Comparison of ENCODE assay signal across 2 cellular contexts in the genomic region with DNA sequence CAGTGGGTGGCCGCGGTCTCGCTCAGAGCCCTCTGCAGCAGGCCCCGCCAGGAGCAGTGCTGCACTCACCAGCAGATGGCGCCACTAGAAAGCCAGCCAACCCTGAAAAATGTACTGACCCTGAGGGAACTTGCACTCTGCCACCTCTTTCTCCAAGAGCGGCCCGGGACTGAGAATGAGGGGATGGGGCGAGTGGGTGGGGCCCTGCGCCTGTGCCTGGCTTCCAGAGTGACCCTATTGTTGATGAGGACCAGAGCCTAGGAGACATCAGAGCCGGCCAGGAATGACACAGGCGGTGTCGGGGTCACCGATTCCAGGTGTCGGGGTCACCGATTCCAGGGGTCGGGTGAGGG.
TF ChIP-seq lines count a peak whose summit lies in the region.

No MANE protein-coding gene starts in this region.

TF ChIP-seq in HEK293, 187 proteins besides CTCF, POLR2A, EP300 and RAD21 (continues in another document):
- TF ChIP-seq, protein P1, sequence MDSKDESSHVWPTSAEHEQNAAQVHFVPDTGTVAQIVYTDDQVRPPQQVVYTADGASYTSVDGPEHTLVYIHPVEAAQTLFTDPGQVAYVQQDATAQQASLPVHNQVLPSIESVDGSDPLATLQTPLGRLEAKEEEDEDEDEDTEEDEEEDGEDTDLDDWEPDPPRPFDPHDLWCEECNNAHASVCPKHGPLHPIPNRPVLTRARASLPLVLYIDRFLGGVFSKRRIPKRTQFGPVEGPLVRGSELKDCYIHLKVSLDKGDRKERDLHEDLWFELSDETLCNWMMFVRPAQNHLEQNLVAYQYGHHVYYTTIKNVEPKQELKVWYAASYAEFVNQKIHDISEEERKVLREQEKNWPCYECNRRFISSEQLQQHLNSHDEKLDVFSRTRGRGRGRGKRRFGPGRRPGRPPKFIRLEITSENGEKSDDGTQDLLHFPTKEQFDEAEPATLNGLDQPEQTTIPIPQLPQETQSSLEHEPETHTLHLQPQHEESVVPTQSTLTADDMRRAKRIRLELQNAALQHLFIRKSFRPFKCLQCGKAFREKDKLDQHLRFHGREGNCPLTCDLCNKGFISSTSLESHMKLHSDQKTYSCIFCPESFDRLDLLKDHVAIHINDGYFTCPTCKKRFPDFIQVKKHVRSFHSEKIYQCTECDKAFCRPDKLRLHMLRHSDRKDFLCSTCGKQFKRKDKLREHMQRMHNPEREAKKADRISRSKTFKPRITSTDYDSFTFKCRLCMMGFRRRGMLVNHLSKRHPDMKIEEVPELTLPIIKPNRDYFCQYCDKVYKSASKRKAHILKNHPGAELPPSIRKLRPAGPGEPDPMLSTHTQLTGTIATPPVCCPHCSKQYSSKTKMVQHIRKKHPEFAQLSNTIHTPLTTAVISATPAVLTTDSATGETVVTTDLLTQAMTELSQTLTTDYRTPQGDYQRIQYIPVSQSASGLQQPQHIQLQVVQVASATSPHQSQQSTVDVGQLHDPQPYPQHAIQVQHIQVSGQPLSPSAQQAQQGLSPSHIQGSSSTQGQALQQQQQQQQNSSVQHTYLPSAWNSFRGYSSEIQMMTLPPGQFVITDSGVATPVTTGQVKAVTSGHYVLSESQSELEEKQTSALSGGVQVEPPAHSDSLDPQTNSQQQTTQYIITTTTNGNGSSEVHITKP (tag by site-specific recombination; IDR thresholded peaks at IDR 0.05): peak; percentile 14; the same call in 1 of the 2 replicates
- TF ChIP-seq HOXD13 (CRISPR knock-in tag; IDR thresholded peaks at IDR 0.05; ENCODE audit: borderline replicate concordance): no peak
- TF ChIP-seq ZBTB48 (tag by site-specific recombination; IDR thresholded peaks at IDR 0.05): peak; percentile 43; the same call in 1 of the 2 replicates
- TF ChIP-seq PRDM4 (tag by site-specific recombination; IDR thresholded peaks at IDR 0.05): no peak
- peak; percentile 23 for TF ChIP-seq ZBTB26 (tag by site-specific recombination; optimal IDR thresholded peaks at IDR 0.05)
- TF ChIP-seq ZNF24 (tag by site-specific recombination; IDR thresholded peaks at IDR 0.05): no peak
- TF ChIP-seq ZNF654 (tag by site-specific recombination; IDR thresholded peaks at IDR 0.05; ENCODE audit: low read depth): peak; percentile 73
- no peak for TF ChIP-seq ZNF266 (tag by site-specific recombination; IDR thresholded peaks at IDR 0.05; ENCODE audit: low read depth)
- TF ChIP-seq ZNF600 (tag by site-specific recombination; IDR thresholded peaks at IDR 0.05): no peak
- 0 out of 2 replicates have a peak, but pooled peaks have one; percentile 21 for TF ChIP-seq SP7 (tag by site-specific recombination; IDR thresholded peaks at IDR 0.05)
- TF ChIP-seq, protein P2, sequence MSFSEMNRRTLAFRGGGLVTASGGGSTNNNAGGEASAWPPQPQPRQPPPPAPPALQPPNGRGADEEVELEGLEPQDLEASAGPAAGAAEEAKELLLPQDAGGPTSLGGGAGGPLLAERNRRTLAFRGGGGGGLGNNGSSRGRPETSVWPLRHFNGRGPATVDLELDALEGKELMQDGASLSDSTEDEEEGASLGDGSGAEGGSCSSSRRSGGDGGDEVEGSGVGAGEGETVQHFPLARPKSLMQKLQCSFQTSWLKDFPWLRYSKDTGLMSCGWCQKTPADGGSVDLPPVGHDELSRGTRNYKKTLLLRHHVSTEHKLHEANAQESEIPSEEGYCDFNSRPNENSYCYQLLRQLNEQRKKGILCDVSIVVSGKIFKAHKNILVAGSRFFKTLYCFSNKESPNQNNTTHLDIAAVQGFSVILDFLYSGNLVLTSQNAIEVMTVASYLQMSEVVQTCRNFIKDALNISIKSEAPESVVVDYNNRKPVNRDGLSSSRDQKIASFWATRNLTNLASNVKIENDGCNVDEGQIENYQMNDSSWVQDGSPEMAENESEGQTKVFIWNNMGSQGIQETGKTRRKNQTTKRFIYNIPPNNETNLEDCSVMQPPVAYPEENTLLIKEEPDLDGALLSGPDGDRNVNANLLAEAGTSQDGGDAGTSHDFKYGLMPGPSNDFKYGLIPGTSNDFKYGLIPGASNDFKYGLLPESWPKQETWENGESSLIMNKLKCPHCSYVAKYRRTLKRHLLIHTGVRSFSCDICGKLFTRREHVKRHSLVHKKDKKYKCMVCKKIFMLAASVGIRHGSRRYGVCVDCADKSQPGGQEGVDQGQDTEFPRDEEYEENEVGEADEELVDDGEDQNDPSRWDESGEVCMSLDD (tag by site-specific recombination; IDR thresholded peaks at IDR 0.05): peak; percentile 31; the same call in 1 of the 2 replicates
- TF ChIP-seq ZBTB20 (tag by site-specific recombination; IDR thresholded peaks at IDR 0.05): 0 out of 2 replicates have a peak, but pooled peaks have one; percentile 43
- peak; percentile 67; the same call in 1 of the 2 replicates for TF ChIP-seq ZSCAN30 (tag by site-specific recombination; IDR thresholded peaks at IDR 0.05)
- peak; percentile 50; the same call in 1 of the 2 replicates for TF ChIP-seq BCL11B (tag by site-specific recombination; IDR thresholded peaks at IDR 0.05; ENCODE audit: low read depth)
- TF ChIP-seq ZNF2 (tag by site-specific recombination; IDR thresholded peaks at IDR 0.05): 0 out of 2 replicates have a peak, but pooled peaks have one; percentile 55

TF ChIP-seq in HepG2, 621 proteins besides CTCF, POLR2A, EP300 and RAD21 (continues in another document):
- TF ChIP-seq ZNF430 (CRISPR knock-in tag; IDR thresholded peaks at IDR 0.05): no peak
- TF ChIP-seq XRCC5 (optimal IDR thresholded peaks at IDR 0.05; ENCODE audit: low read length): peak; percentile 57
- 0 out of 2 replicates have a peak, but pooled peaks have one; percentile 37 for TF ChIP-seq MIER2 (CRISPR knock-in tag; IDR thresholded peaks at IDR 0.05)
- TF ChIP-seq JDP2 (CRISPR knock-in tag; IDR thresholded peaks at IDR 0.05; ENCODE audit: borderline replicate concordance): no peak
- no peak for TF ChIP-seq ZNF30 (CRISPR knock-in tag; IDR thresholded peaks at IDR 0.05)
- TF ChIP-seq IRF2 (CRISPR knock-in tag; IDR thresholded peaks at IDR 0.05): peak; percentile 23; the same call in 1 of the 2 replicates
- no peak for TF ChIP-seq ZC3H13 (CRISPR knock-in tag; IDR thresholded peaks at IDR 0.05)
- no peak for TF ChIP-seq RFXANK (CRISPR knock-in tag; IDR thresholded peaks at IDR 0.05)
- TF ChIP-seq HMGA1 (CRISPR knock-in tag; conservative IDR thresholded peaks at IDR 0.05): no peak
- peak; percentile 24; the same call in 1 of the 2 replicates for TF ChIP-seq YEATS4 (CRISPR knock-in tag; IDR thresholded peaks at IDR 0.05; ENCODE audit: borderline replicate concordance)
- TF ChIP-seq, protein P3, sequence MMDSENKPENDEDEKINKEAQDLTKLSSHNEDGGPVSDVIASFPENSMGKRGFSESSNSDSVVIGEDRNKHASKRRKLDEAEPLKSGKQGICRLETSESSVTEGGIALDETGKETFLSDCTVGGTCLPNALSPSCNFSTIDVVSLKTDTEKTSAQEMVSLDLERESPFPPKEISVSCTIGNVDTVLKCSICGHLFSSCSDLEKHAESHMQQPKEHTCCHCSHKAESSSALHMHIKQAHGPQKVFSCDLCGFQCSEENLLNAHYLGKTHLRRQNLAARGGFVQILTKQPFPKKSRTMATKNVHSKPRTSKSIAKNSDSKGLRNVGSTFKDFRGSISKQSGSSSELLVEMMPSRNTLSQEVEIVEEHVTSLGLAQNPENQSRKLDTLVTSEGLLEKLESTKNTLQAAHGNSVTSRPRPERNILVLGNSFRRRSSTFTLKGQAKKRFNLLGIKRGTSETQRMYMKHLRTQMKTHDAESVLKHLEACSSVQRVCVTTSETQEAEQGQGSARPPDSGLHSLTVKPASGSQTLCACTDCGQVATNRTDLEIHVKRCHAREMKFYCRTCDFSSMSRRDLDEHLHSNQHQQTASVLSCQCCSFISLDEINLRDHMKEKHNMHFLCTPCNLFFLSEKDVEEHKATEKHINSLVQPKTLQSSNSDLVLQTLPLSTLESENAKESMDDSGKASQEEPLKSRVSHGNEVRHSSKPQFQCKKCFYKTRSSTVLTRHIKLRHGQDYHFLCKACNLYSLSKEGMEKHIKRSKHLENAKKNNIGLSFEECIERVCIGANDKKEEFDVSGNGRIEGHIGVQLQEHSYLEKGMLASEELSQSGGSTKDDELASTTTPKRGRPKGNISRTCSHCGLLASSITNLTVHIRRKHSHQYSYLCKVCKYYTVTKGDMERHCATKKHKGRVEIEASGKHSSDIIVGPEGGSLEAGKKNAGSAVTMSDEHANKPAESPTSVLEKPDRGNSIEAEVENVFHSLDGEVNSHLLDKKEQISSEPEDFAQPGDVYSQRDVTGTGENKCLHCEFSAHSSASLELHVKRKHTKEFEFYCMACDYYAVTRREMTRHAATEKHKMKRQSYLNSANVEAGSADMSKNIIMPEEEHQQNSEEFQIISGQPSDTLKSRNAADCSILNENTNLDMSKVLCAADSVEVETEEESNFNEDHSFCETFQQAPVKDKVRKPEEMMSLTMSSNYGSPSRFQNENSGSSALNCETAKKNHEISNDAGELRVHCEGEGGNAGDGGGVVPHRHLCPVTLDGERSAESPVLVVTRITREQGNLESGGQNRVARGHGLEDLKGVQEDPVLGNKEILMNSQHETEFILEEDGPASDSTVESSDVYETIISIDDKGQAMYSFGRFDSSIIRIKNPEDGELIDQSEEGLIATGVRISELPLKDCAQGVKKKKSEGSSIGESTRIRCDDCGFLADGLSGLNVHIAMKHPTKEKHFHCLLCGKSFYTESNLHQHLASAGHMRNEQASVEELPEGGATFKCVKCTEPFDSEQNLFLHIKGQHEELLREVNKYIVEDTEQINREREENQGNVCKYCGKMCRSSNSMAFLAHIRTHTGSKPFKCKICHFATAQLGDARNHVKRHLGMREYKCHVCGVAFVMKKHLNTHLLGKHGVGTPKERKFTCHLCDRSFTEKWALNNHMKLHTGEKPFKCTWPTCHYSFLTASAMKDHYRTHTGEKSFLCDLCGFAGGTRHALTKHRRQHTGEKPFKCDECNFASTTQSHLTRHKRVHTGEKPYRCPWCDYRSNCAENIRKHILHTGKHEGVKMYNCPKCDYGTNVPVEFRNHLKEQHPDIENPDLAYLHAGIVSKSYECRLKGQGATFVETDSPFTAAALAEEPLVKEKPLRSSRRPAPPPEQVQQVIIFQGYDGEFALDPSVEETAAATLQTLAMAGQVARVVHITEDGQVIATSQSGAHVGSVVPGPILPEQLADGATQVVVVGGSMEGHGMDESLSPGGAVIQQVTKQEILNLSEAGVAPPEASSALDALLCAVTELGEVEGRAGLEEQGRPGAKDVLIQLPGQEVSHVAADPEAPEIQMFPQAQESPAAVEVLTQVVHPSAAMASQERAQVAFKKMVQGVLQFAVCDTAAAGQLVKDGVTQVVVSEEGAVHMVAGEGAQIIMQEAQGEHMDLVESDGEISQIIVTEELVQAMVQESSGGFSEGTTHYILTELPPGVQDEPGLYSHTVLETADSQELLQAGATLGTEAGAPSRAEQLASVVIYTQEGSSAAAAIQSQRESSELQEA (CRISPR knock-in tag; IDR thresholded peaks at IDR 0.05; ENCODE audit: not compliant biosample characterization): peak; percentile 18
- TF ChIP-seq SIN3B (IDR thresholded peaks at IDR 0.05; ENCODE audit: low read length): no peak
- 0 out of 2 replicates have a peak, but pooled peaks have one; percentile 6 for TF ChIP-seq ZSCAN21 (CRISPR knock-in tag; IDR thresholded peaks at IDR 0.05; ENCODE audit: borderline replicate concordance)
- peak; percentile 43; the same call in 1 of the 2 replicates for TF ChIP-seq ZNF235 (CRISPR knock-in tag; IDR thresholded peaks at IDR 0.05; ENCODE audit: borderline replicate concordance)
- TF ChIP-seq ZNF768 (CRISPR knock-in tag; IDR thresholded peaks at IDR 0.05): peak; percentile 28; the same call in 1 of the 2 replicates
- TF ChIP-seq NR1H2 (CRISPR knock-in tag; IDR thresholded peaks at IDR 0.05; ENCODE audit: borderline replicate concordance, low read depth): no peak
- no peak; the same call in 1 of the 2 replicates for TF ChIP-seq THAP8 (CRISPR knock-in tag; IDR thresholded peaks at IDR 0.05; ENCODE audit: borderline replicate concordance)
- no peak for TF ChIP-seq XBP1 (CRISPR knock-in tag; IDR thresholded peaks at IDR 0.05)
- TF ChIP-seq ZNF724P (CRISPR knock-in tag; IDR thresholded peaks at IDR 0.05; ENCODE audit: borderline replicate concordance): no peak
- peak; percentile 46; the same call in 1 of the 2 replicates for TF ChIP-seq ESRRA (CRISPR knock-in tag; IDR thresholded peaks at IDR 0.05; ENCODE audit: low read depth)
- TF ChIP-seq DPF2 (CRISPR knock-in tag; IDR thresholded peaks at IDR 0.05; ENCODE audit: borderline replicate concordance, low read depth): peak; percentile 24; the same call in 1 of the 2 replicates
- TF ChIP-seq AHDC1 (CRISPR knock-in tag; IDR thresholded peaks at IDR 0.05; ENCODE audit: borderline replicate concordance): no peak
- no peak for TF ChIP-seq SNAI1 (CRISPR knock-in tag; IDR thresholded peaks at IDR 0.05; ENCODE audit: borderline replicate concordance)
- TF ChIP-seq POGZ (CRISPR knock-in tag; IDR thresholded peaks at IDR 0.05): 0 out of 2 replicates have a peak, but pooled peaks have one; percentile 39
- peak; percentile 47 for TF ChIP-seq YY1 (IDR thresholded peaks at IDR 0.05; ENCODE audit: insufficient read depth, insufficient replicate concordance, low read depth, low read length)
